1 cellular context compared by ENCODE assay signal in genomic region chr17:42458497-42459255, GRCh38.
TF ChIP-seq lines count a peak whose summit lies in the region.

Gene ATP6V0A1, plus strand, starts transcription at chr17:42458878. Its CDS starts 2,017 bp downstream, at chr17:42460895.

TF ChIP-seq in K562, 482 proteins besides CTCF, POLR2A, EP300 and RAD21 (continued from another document and continues in another):
- no peak for TF ChIP-seq PHB (CRISPR knock-in tag; IDR thresholded peaks at IDR 0.05)
- no peak for TF ChIP-seq ZNF277 (CRISPR knock-in tag; IDR thresholded peaks at IDR 0.05; ENCODE audit: borderline replicate concordance)
- no peak for TF ChIP-seq TCFL5 (CRISPR knock-in tag; conservative IDR thresholded peaks at IDR 0.05)
- TF ChIP-seq JUND (IDR thresholded peaks at IDR 0.05; ENCODE audit: borderline replicate concordance, low read depth, low read length): peak; percentile 73
- TF ChIP-seq JUND (tag; IDR thresholded peaks at IDR 0.05; ENCODE audit: borderline replicate concordance, low read depth, low read length): peak; percentile 66; the same call in 1 of the 3 replicates
- no peak for TF ChIP-seq LCOR (CRISPR knock-in tag; IDR thresholded peaks at IDR 0.05)
- TF ChIP-seq HNRNPL (IDR thresholded peaks at IDR 0.05; ENCODE audit: low read depth, low read length): no peak
- TF ChIP-seq CC2D1A (IDR thresholded peaks at IDR 0.05): no peak
- TF ChIP-seq NRF1 (conservative IDR thresholded peaks at IDR 0.05 in 1 of 2, IDR thresholded peaks at IDR 0.05 in 1 of 2): peak; percentile 80 to 83
- no peak for TF ChIP-seq CBX2 (IDR thresholded peaks at IDR 0.05; ENCODE audit: insufficient read depth, low read length, poor library complexity, severe bottlenecking)
- peak; percentile 71 for TF ChIP-seq BRD9 (IDR thresholded peaks at IDR 0.05; ENCODE audit: low read depth, partially characterized antibody)
- TF ChIP-seq MITF (IDR thresholded peaks at IDR 0.05): peak; percentile 46; the same call in 1 of the 2 replicates
- peak; percentile 85 for TF ChIP-seq CREM (IDR thresholded peaks at IDR 0.05; ENCODE audit: low read depth)
- TF ChIP-seq E2F3 (CRISPR knock-in tag; IDR thresholded peaks at IDR 0.05): no peak
- no peak for TF ChIP-seq KDM2B (CRISPR knock-in tag; IDR thresholded peaks at IDR 0.05)
- TF ChIP-seq FOXK2 (conservative IDR thresholded peaks at IDR 0.05 in 1 of 2, IDR thresholded peaks at IDR 0.05 in 1 of 2; ENCODE audit: low read depth in 2 of 2): peak; percentile 20 to 44; a peak in 1 of 4 replicates
- TF ChIP-seq RAD51 (IDR thresholded peaks at IDR 0.05; ENCODE audit: borderline replicate concordance, low read depth): peak; percentile 21; the same call in 1 of the 2 replicates
- TF ChIP-seq ZFP36 (IDR thresholded peaks at IDR 0.05; ENCODE audit: low read depth, low read length, partially characterized antibody): no peak
- TF ChIP-seq NKRF (IDR thresholded peaks at IDR 0.05; ENCODE audit: borderline replicate concordance): 0 out of 2 replicates have a peak, but pooled peaks have one; percentile 58
- no peak for TF ChIP-seq ZNF444 (CRISPR knock-in tag; IDR thresholded peaks at IDR 0.05)
- TF ChIP-seq MTA3 (IDR thresholded peaks at IDR 0.05; ENCODE audit: borderline replicate concordance): 0 out of 2 replicates have a peak, but pooled peaks have one; percentile 53
- no peak for TF ChIP-seq EWSR1 (IDR thresholded peaks at IDR 0.05; ENCODE audit: borderline replicate concordance, low read depth, partially characterized antibody)
- 0 out of 2 replicates have a peak, but pooled peaks have one; percentile 5 for TF ChIP-seq ZNF407 (IDR thresholded peaks at IDR 0.05; ENCODE audit: low read depth)
- peak; percentile 72 for TF ChIP-seq CXXC5 (CRISPR knock-in tag; IDR thresholded peaks at IDR 0.05)
- TF ChIP-seq ZNF77 (CRISPR knock-in tag; IDR thresholded peaks at IDR 0.05): no peak
- TF ChIP-seq ZNF354B (CRISPR knock-in tag; IDR thresholded peaks at IDR 0.05): no peak
- peak in 1 of 2 experiments; percentile 36; a peak in 1 of 4 replicates for TF ChIP-seq RCOR1 (IDR thresholded peaks at IDR 0.05; ENCODE audit: borderline replicate concordance in 1 of 2, low read depth in 2 of 2, low read length in 2 of 2)
- 0 out of 2 replicates have a peak, but pooled peaks have one; percentile 2 for TF ChIP-seq SMARCC2 (IDR thresholded peaks at IDR 0.05; ENCODE audit: low read depth)
- TF ChIP-seq ZFX (CRISPR knock-in tag; IDR thresholded peaks at IDR 0.05): peak; percentile 56
- TF ChIP-seq CEBPZ (IDR thresholded peaks at IDR 0.05; ENCODE audit: borderline replicate concordance, low read depth, low read length): no peak
- no peak for TF ChIP-seq RFX1 (IDR thresholded peaks at IDR 0.05)
- peak; percentile 29; the same call in 1 of the 2 replicates for TF ChIP-seq FOSL1 (tag; conservative IDR thresholded peaks at IDR 0.05)
- TF ChIP-seq SMARCA4 (IDR thresholded peaks at IDR 0.05): no peak
- TF ChIP-seq ZBTB2 (IDR thresholded peaks at IDR 0.05): peak; percentile 79
- no peak for TF ChIP-seq RNF219 (CRISPR knock-in tag; IDR thresholded peaks at IDR 0.05)
- TF ChIP-seq ZNF384 (IDR thresholded peaks at IDR 0.05; ENCODE audit: low read depth, low read length): no peak
- TF ChIP-seq DPF2 (IDR thresholded peaks at IDR 0.05): peak; percentile 66; the same call in 1 of the 2 replicates
